ENCODE assay signal across 32 cellular contexts in the genomic region with DNA sequence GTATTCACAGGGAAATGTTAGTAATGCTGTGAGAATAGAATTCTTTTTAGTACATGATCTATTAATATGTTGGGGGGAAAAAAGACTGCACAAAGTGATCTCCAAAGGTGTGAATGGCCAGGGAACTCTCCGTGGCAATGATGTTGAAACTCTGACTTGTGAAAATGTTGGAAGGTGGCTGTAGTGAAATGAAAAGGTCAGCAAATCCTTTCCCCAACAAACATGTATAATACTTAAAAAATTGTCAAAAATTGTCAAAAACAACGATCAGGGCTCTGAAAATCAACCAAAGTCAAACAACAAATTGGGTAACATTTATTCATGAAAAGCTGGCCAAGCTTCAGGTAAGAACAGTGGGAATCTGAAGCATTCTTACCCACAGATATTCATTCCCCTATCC. TPM values are rescaled to one million over a fixed set of nuclear protein-coding genes. Genes with fewer than 3 reads are reported as not detected.
"Had no signal": no experiment of that assay in that cellular context is flagged by ENCODE, and none has a peak within 500 bp of the region (broad histone marks: within the 10 kb centered on the region; RNA-seq: fewer than 3 reads in every experiment).

No MANE protein-coding gene starts in this region.

- DNase-seq: natural killer cell; occipital lobe; ovary; posterior cingulate gyrus; psoas muscle; right cardiac atrium; spleen; stimulated activated CD4-positive, alpha-beta T cell treated with anti-CD3 and anti-CD28 coated beads, Interleukin-12 subunit alpha, Interleukin-12 subunit beta, amount 100 ng/mL, for 4 hours; stimulated activated CD4-positive, alpha-beta T cell treated with anti-CD3 and anti-CD28 coated beads, Interleukin-1b, Interleukin-23, amount 100 ng/mL, for 48 hours; stimulated activated CD4-positive, alpha-beta T cell treated with anti-CD3 and anti-CD28 coated beads, Interleukin-4, amount 100 ng/mL, for 1 hour; stimulated activated CD4-positive, alpha-beta T cell treated with anti-CD3 and anti-CD28 coated beads, Interleukin-4, amount 100 ng/mL, for 4 hours; stimulated activated CD8-positive, alpha-beta memory T cell treated with anti-CD3 and anti-CD28 coated beads, Interleukin-4, amount 100 ng/mL, for 48 hours; stimulated activated naive CD4-positive, alpha-beta T cell; stimulated activated naive CD8-positive, alpha-beta T cell treated with anti-CD3 and anti-CD28 coated beads, Interleukin-15, amount 100 ng/mL, for 72 hours; stimulated activated naive CD8-positive, alpha-beta T cell treated with anti-CD3 and anti-CD28 coated beads, Interleukin-15, Interleukin-2, amounts not matched to agents 100 U/mL and 50 U/mL, for 24 hours; substantia nigra; testis; tibial artery; transverse colon; upper lobe of right lung; uterus had no signal

- H3K4me1 ChIP-seq: neural progenitor cell, parathyroid adenoma, psoas muscle, spleen, suprapubic skin, testis, tibial artery, transverse colon, upper lobe of right lung, uterus had no signal

- H3K4me3 ChIP-seq: neural progenitor cell, ovary, psoas muscle, skin epidermis, smooth muscle cell, spleen, suprapubic skin, testis, tibial artery, transverse colon, upper lobe of right lung, uterus had no signal

- H3K27ac ChIP-seq: neural progenitor cell, ovary, parathyroid adenoma, psoas muscle, skin epidermis, spleen, suprapubic skin, testis, tibial artery, transverse colon, upper lobe of right lung, uterus had no signal

- H3K9me3 Mint-ChIP-seq: type B pancreatic cell had no signal

- H2AFZ ChIP-seq: neural progenitor cell, parathyroid adenoma had no signal

- H3K4me2 ChIP-seq: neural progenitor cell, smooth muscle cell had no signal

- ATAC-seq: natural killer cell; psoas muscle; right cardiac atrium; sciatic nerve; stimulated activated memory B cell treated with anti-CD40 and anti-IgM and Interleukin-4, amounts not matched to agents 10 μg/mL and 1 μg/mL and 100 μg/mL, for 72 hours; stimulated activated naive CD8-positive, alpha-beta T cell treated with anti-CD3 and anti-CD28 coated beads, Interleukin-15, amount 100 ng/mL, for 72 hours; stimulated activated naive CD8-positive, alpha-beta T cell treated with anti-CD3 and anti-CD28 coated beads, Interleukin-15, Interleukin-2, amounts not matched to agents 100 U/mL and 50 U/mL, for 24 hours; upper lobe of right lung had no signal

- H3K27ac Mint-ChIP-seq: natural killer cell; nephron; neural progenitor cell; progenitor cell of endocrine pancreas; stimulated activated memory B cell treated with anti-CD40 and anti-IgM and Interleukin-4, amounts not matched to agents 10 μg/mL and 1 μg/mL and 100 μg/mL, for 72 hours; stimulated activated naive CD8-positive, alpha-beta T cell treated with anti-CD3 and anti-CD28 coated beads, Interleukin-15, amount 100 ng/mL, for 72 hours; type B pancreatic cell had no signal

- H3K79me2 ChIP-seq: parathyroid adenoma had no signal

- H3K4me1 Mint-ChIP-seq: natural killer cell; neural progenitor cell; stimulated activated memory B cell treated with anti-CD40 and anti-IgM and Interleukin-4, amounts not matched to agents 10 μg/mL and 1 μg/mL and 100 μg/mL, for 72 hours; stimulated activated naive CD8-positive, alpha-beta T cell treated with anti-CD3 and anti-CD28 coated beads, Interleukin-15, amount 100 ng/mL, for 72 hours had no signal

- H3K9me3 ChIP-seq: ovary, testis had no signal

- H3K27me3 Mint-ChIP-seq: progenitor cell of endocrine pancreas; stimulated activated naive CD8-positive, alpha-beta T cell treated with anti-CD3 and anti-CD28 coated beads, Interleukin-15, amount 100 ng/mL, for 72 hours; type B pancreatic cell had no signal

- H3K4me3 Mint-ChIP-seq: natural killer cell; nephron; neural progenitor cell; stimulated activated memory B cell treated with anti-CD40 and anti-IgM and Interleukin-4, amounts not matched to agents 10 μg/mL and 1 μg/mL and 100 μg/mL, for 72 hours; stimulated activated naive CD8-positive, alpha-beta T cell treated with anti-CD3 and anti-CD28 coated beads, Interleukin-15, amount 100 ng/mL, for 72 hours; type B pancreatic cell had no signal

- H3K36me3 Mint-ChIP-seq: neural progenitor cell, type B pancreatic cell had no signal

- H3K36me3 ChIP-seq: neural progenitor cell, ovary, suprapubic skin, tibial artery, transverse colon, upper lobe of right lung, uterus had no signal

- H3K27me3 ChIP-seq: neural progenitor cell, ovary, spleen, suprapubic skin, testis, tibial artery, transverse colon, upper lobe of right lung, uterus had no signal

- H3K9ac ChIP-seq: neural progenitor cell, parathyroid adenoma had no signal

RNA-seq across cellular contexts. Expression of gene TMEM26, which starts 35.5 kb away (rescaled TPM):
- total RNA-seq: natural killer cell, smooth muscle cell, suprapubic skin had no signal
- polyA plus RNA-seq: neural cell, smooth muscle cell had no signal
